Comparison of ENCODE assay signal across 14 cellular contexts in genomic region chr13:51942189-51942588, GRCh38.
A peak's percentile ranks its signal among the peaks of the same experiment; 100 is the strongest.
DNase-seq lines count a peak whose midpoint lies in the region; ATAC-seq, FAIRE-seq and TF ChIP-seq lines count a peak whose summit lies in the region.
"Had no signal": no experiment of that assay in that cellular context is flagged by ENCODE, and none has a peak within 500 bp of the region (broad histone marks: within the 10 kb centered on the region; RNA-seq: fewer than 3 reads in every experiment).

No MANE protein-coding gene starts in this region.

- H2AFZ ChIP-seq in H1 (ENCODE audit: low read length) = no peak overlapping the region

- H2BK120ac ChIP-seq in H1 (replicated peaks; ENCODE audit: low read depth, low read length) = no peak overlapping the region

- no peaks in the 10 kb centered on the region for H3K79me1 ChIP-seq in H1 (ENCODE audit: low read depth, low read length)

- no peak for TF ChIP-seq RAD21 in H1 (IDR thresholded peaks at IDR 0.05 in 1 of 2, conservative IDR thresholded peaks at IDR 0.05 in 1 of 2; ENCODE audit: low read depth in 2 of 2, low read length in 2 of 2)

- peak overlapping the region; percentile 83 to 95 for H3K27ac Mint-ChIP-seq in T-cell
- H3K27ac Mint-ChIP-seq: activated B cell treated with CpG ODN at 0.5 μM for 24 hours, naive B cell had no signal

- H4K91ac ChIP-seq in H1 (replicated peaks; ENCODE audit: insufficient read length, low read length) = no peak overlapping the region

- no peaks in the 10 kb centered on the region for H3K36me3 Mint-ChIP-seq in T-cell
- H3K36me3 Mint-ChIP-seq: naive B cell had no signal

- no peak overlapping the region for H2AK5ac ChIP-seq in H1 (ENCODE audit: low read depth, low read length)

- H2BK15ac ChIP-seq in H1 (ENCODE audit: low read length) = no peak overlapping the region

- H3K4me3 ChIP-seq in GM12865 (ENCODE audit: low read depth, low read length) = no peak overlapping the region
- H3K4me3 ChIP-seq in H1 (ENCODE audit: extremely low read depth in 1 of 4, insufficient read depth in 2 of 4, low read depth in 3 of 4, low read length in 4 of 4) = no peak overlapping the region

- POLR2A ChIA-PET in T-cell (lab: Charles Lee) = no interaction called here
- POLR2A ChIA-PET in H1 (lab: Charles Lee; ENCODE audit: partially characterized antibody) = no interaction called here

- WGBS in H1 (ENCODE audit: extremely low coverage in 1 of 2, insufficient coverage in 1 of 2, insufficient read length in 1 of 2, insufficient replicate concordance in 2 of 2, low coverage in 1 of 2, low lambda C conversion rate in 2 of 2, missing lambda C conversion rate in 1 of 2), 2 experiments = 87% methylated on average over 9 of the region's 9 CpGs; no CpG with 5 or more reads in 1 of the 2 experiments

- H3K23me2 ChIP-seq in H1 (ENCODE audit: low read depth, low read length) = no peaks in the 10 kb centered on the region

- H4K8ac ChIP-seq in H1 (ENCODE audit: extremely low read depth, insufficient read depth, low read length) = peak overlapping the region; percentile 3; the same call in 1 of the 2 replicates

- H2BK20ac ChIP-seq in H1 (ENCODE audit: low read length) = no peak overlapping the region

- H4K20me1 ChIP-seq in H1 (replicated peaks in 1 of 2; ENCODE audit: control insufficient read depth in 1 of 2, insufficient read depth in 2 of 2, low read length in 2 of 2) = no peaks in the 10 kb centered on the region

- no peak overlapping the region for H4K5ac ChIP-seq in H1 (ENCODE audit: insufficient read length, low read depth, low read length)

- H3K23ac ChIP-seq in H1 (ENCODE audit: insufficient read length) = no peak overlapping the region

- H3K14ac ChIP-seq in H1 (ENCODE audit: insufficient read length) = no peak overlapping the region

- no peaks in the 10 kb centered on the region for H3K79me2 ChIP-seq in H1 (ENCODE audit: control insufficient read depth in 1 of 2, insufficient read depth in 2 of 2, low read length in 2 of 2)

- H3K27me3 Mint-ChIP-seq in T-cell = peaks cover 0 to 6% of the 10 kb centered on the region in 2 donors

- no peaks in the 10 kb centered on the region for H3K9me3 Mint-ChIP-seq in T-cell
- H3K9me3 Mint-ChIP-seq: activated B cell treated with CpG ODN at 0.5 μM for 24 hours, naive B cell had no signal

- no peak overlapping the region for H3K4me2 ChIP-seq in H1 (ENCODE audit: insufficient read depth in 1 of 2, low read depth in 2 of 2, low read length in 2 of 2)

- no peak overlapping the region for H2BK12ac ChIP-seq in H1 (ENCODE audit: low read depth, low read length)

- H3K36me3 ChIP-seq in H1 (ENCODE audit: control insufficient read depth in 2 of 4, insufficient read depth in 4 of 4, low read length in 3 of 4) = no peaks in the 10 kb centered on the region; a peak in 1 of 8 replicates

- H3K27me3 ChIP-seq in H1 (replicated peaks in 1 of 4; ENCODE audit: control insufficient read depth in 3 of 4, extremely low read depth in 1 of 4, insufficient read depth in 3 of 4, low read length in 3 of 4) = no peaks in the 10 kb centered on the region

- DNase-seq in NCI-H187 (lab: John Stamatoyannopoulos, UW) (peak; percentile 43 to 57), NCI-H187 treated with DMSO at 0.1 percent for 48 hours (lab: John Stamatoyannopoulos, UW) (no peak), GM12865 (ENCODE audit: low read depth) (peak; percentile 18), T-cell (peak in 28 of 34 experiments; percentile 6 to 54 (median 25)), H1 (ENCODE audit: low read depth in 1 of 2, low spot score in 2 of 2) (no peak), NCI-H345 (lab: John Stamatoyannopoulos, UW) (no peak), posterior cingulate gyrus (no peak)
- DNase-seq: activated B cell treated with CpG ODN at 0.5 μM for 24 hours; anterior cingulate cortex; naive B cell; stimulated activated CD8-positive, alpha-beta memory T cell treated with anti-CD3 and anti-CD28 coated beads, Interleukin-4, amount 100 ng/mL, for 48 hours had no signal

- FAIRE-seq in H1 (lab: Jason Lieb, UNC) = no peak
- FAIRE-seq: A204.1, endothelial cell of umbilical vein had no signal

- intact Hi-C loops in posterior cingulate gyrus (cut with DNase I) = no loop called here

- no peak overlapping the region for H3K9ac ChIP-seq in H1 (replicated peaks in 1 of 4; ENCODE audit: extremely low read depth in 1 of 4, low read depth in 3 of 4, low read length in 3 of 4)

- H3K9me3 ChIP-seq in H1 (ENCODE audit: insufficient read depth in 2 of 2, low read depth in 1 of 2, low read length in 1 of 2) = no peaks in the 10 kb centered on the region

- H3K27ac ChIP-seq in H1 (ENCODE audit: low read depth, low read length) = no peak overlapping the region

- H3K4me3 Mint-ChIP-seq in T-cell = peak overlapping the region; percentile 50 to 82 (median 80)
- H3K4me3 Mint-ChIP-seq: activated B cell treated with CpG ODN at 0.5 μM for 24 hours, naive B cell had no signal

- no peak for TF ChIP-seq POLR2A in H1 (IDR thresholded peaks at IDR 0.05; ENCODE audit: control extremely low read depth in 1 of 2, low read depth in 2 of 2, low read length in 2 of 2)

- no peaks in the 10 kb centered on the region for H3K4me1 ChIP-seq in H1 (replicated peaks in 1 of 4; ENCODE audit: control insufficient read depth in 3 of 4, insufficient read depth in 4 of 4, low read length in 3 of 4)

- no peak overlapping the region for H2BK5ac ChIP-seq in H1 (ENCODE audit: low read depth, low read length)

- no peak overlapping the region for H3K56ac ChIP-seq in H1 (replicated peaks; ENCODE audit: insufficient read length, low read depth, low read length)

- ATAC-seq in T-cell (replicated peaks in 1 of 4) = peak; percentile 83 to 98 (median 95)
- ATAC-seq in GM21367 (IDR thresholded peaks at IDR 0.05; ENCODE audit: unreplicated experiment) = no peak

- no peak for TF ChIP-seq EP300 in H1 (IDR thresholded peaks at IDR 0.05; ENCODE audit: borderline replicate concordance in 1 of 2, low read depth in 2 of 2, low read length in 2 of 2)

- CTCF ChIA-PET in T-cell (lab: Charles Lee) = no interaction called here
- CTCF ChIA-PET in H1 (lab: Charles Lee; ENCODE audit: partially characterized antibody) = interaction anchor here (0.7 to 2.3 kb wide), 6 partner anchors 9 to 222 kb away, joined by 3 to 6 read pairs (median 4); no protein-coding TSS in a partner anchor

- peaks cover 49 to 68% (median 59%) of the 10 kb centered on the region in 3 donors for H3K4me1 Mint-ChIP-seq in T-cell

- TF ChIP-seq CTCF in GM12865 (IDR thresholded peaks at IDR 0.05; ENCODE audit: insufficient read depth, low read depth, low read length, missing control alignments) (no peak), H1 (IDR thresholded peaks at IDR 0.05; ENCODE audit: control extremely low read depth in 1 of 3, insufficient read depth in 1 of 3, low read depth in 1 of 3, low read length in 3 of 3) (no peak)

- H3K4ac ChIP-seq in H1 (replicated peaks; ENCODE audit: insufficient read length, low read depth, low read length) = no peak overlapping the region

- no peak overlapping the region for H3K18ac ChIP-seq in H1 (ENCODE audit: extremely low read depth, low read length)

TF ChIP-seq in H1, 55 proteins besides CTCF, POLR2A, EP300 and RAD21 (continues in another document):
- TF ChIP-seq CREB1 (IDR thresholded peaks at IDR 0.05) = no peak
- no peak for TF ChIP-seq TEAD4 (IDR thresholded peaks at IDR 0.05; ENCODE audit: low read depth, low read length)
- TF ChIP-seq TAF7 (optimal IDR thresholded peaks at IDR 0.05; ENCODE audit: borderline replicate concordance, low read depth, low read length) = no peak
- TF ChIP-seq BACH1 (IDR thresholded peaks at IDR 0.05; ENCODE audit: low read length) = no peak

Comparison
In these comparisons a context has a peak if more than half of its experiments do, and no peak if none do; other contexts are left out.
1. DNase-seq: peak in NCI-H187 (2 of 2), GM12865 (single experiment) and T-cell (28 of 34); none in NCI-H187 treated with DMSO at 0.1 percent for 48 hours (single experiment), H1 (0 of 2), NCI-H345 (single experiment) and posterior cingulate gyrus (0 of 10).